17 cellular contexts compared by ENCODE assay signal in genomic region chr2:207224814-207225482, GRCh38. TPM values are rescaled to one million over a fixed set of nuclear protein-coding genes. Genes with fewer than 3 reads are reported as not detected.
DNase-seq lines count a peak whose midpoint lies in the region; ATAC-seq, FAIRE-seq and TF ChIP-seq lines count a peak whose summit lies in the region.
"Had no signal": no experiment of that assay in that cellular context is flagged by ENCODE, and none has a peak within 500 bp of the region (broad histone marks: within the 10 kb centered on the region; RNA-seq: fewer than 3 reads in every experiment).

No MANE protein-coding gene starts in this region.

- FAIRE-seq in GM12891 (lab: Jason Lieb, UNC) (no peak), H1 (lab: Jason Lieb, UNC) (no peak)

- H3K4me1 ChIP-seq in IMR-90 (ENCODE audit: control insufficient read depth, insufficient read depth, low read length) (peaks cover 9% of the 10 kb centered on the region), H1 (replicated peaks in 1 of 4; ENCODE audit: control insufficient read depth in 3 of 4, insufficient read depth in 4 of 4, low read length in 3 of 4) (peaks cover 8 to 32% (median 28%) of the 10 kb centered on the region in 4 experiments), mammary epithelial cell (ENCODE audit: insufficient read depth, low read length) (peaks cover 8% of the 10 kb centered on the region)

- H3K56ac ChIP-seq in IMR-90 (ENCODE audit: extremely low read depth, insufficient read depth, low read length): no peak overlapping the region
- no peak overlapping the region for H3K56ac ChIP-seq in H1 (replicated peaks; ENCODE audit: insufficient read length, low read depth, low read length)

- H2BK15ac ChIP-seq in IMR-90 (ENCODE audit: low read depth, low read length): peak overlapping the region; percentile 11; the same call in 1 of the 3 replicates
- H2BK15ac ChIP-seq in H1 (ENCODE audit: low read length): peak overlapping the region; percentile 25; the same call in 1 of the 2 replicates

- POLR2A ChIA-PET in IMR-90 (lab: Charles Lee; ENCODE audit: unreplicated experiment): no interaction called here
- POLR2A ChIA-PET in H1 (lab: Charles Lee; ENCODE audit: partially characterized antibody): interaction anchor here (5.2 kb wide), 1 partner anchor 59 kb away, joined by 31 read pairs; the partner anchor contains the start of gene KLF7

- in situ Hi-C loops in IMR-90 (cut with MboI; ENCODE audit: low sequenced_read_pairs) (no loop called here), mammary epithelial cell (cut with MboI; ENCODE audit: low sequenced_read_pairs in 2 of 2) (no loop called here)

- no peak overlapping the region for H3K4me2 ChIP-seq in IMR-90 (ENCODE audit: low read depth, low read length)
- peak overlapping the region in 1 of 2 experiments; percentile 9; a peak in 1 of 4 replicates for H3K4me2 ChIP-seq in H1 (ENCODE audit: insufficient read depth in 1 of 2, low read depth in 2 of 2, low read length in 2 of 2)
- no peak overlapping the region for H3K4me2 ChIP-seq in mammary epithelial cell (ENCODE audit: insufficient read depth, low read depth, low read length)

- H3K79me1 ChIP-seq in IMR-90 (ENCODE audit: low read depth in 1 of 2, low read length in 2 of 2) (no peaks in the 10 kb centered on the region), H1 (ENCODE audit: low read depth, low read length) (no peaks in the 10 kb centered on the region)

- H3K18ac ChIP-seq in IMR-90 (ENCODE audit: low read depth, low read length) (no peak overlapping the region), H1 (ENCODE audit: extremely low read depth, low read length) (peak overlapping the region; percentile 51; the same call in 1 of the 2 replicates)

- TF ChIP-seq POLR2A in GM12891 (IDR thresholded peaks at IDR 0.05; ENCODE audit: low read depth, low read length): no peak
- no peak for TF ChIP-seq POLR2A in IMR-90 (IDR thresholded peaks at IDR 0.05; ENCODE audit: low read depth, low read length)
- no peak for TF ChIP-seq POLR2A in H1 (IDR thresholded peaks at IDR 0.05; ENCODE audit: control extremely low read depth in 1 of 2, low read depth in 2 of 2, low read length in 2 of 2)

- dilution Hi-C loops in IMR-90 (cut with HindIII; ENCODE audit: low sequenced_read_pairs, unreplicated experiment): no loop called here
- dilution Hi-C loops in mammary epithelial cell (cut with HindIII; ENCODE audit: low sequenced_read_pairs): loop anchor here (5.0 kb wide), 1 partner anchor 58 kb away; the partner anchor contains the start of gene KLF7

- H3K36me3 ChIP-seq in IMR-90 (ENCODE audit: control insufficient read depth, insufficient read depth, low read length) (no peaks in the 10 kb centered on the region), H1 (ENCODE audit: control insufficient read depth in 2 of 4, insufficient read depth in 4 of 4, low read length in 3 of 4) (no peaks in the 10 kb centered on the region), mammary epithelial cell (ENCODE audit: insufficient read depth, low read length) (no peaks in the 10 kb centered on the region)
- H3K36me3 ChIP-seq: lower lobe of right lung, transverse colon, WERI-Rb-1 had no signal

- no peak overlapping the region for H3K27ac ChIP-seq in IMR-90 (ENCODE audit: insufficient read depth, low read length)
- no peak overlapping the region for H3K27ac ChIP-seq in H1 (ENCODE audit: low read depth, low read length)
- H3K27ac ChIP-seq in mammary epithelial cell (ENCODE audit: insufficient read depth, low read depth, low read length): no peak overlapping the region
- H3K27ac ChIP-seq: transverse colon, WERI-Rb-1 had no signal

- TF ChIP-seq CTCF in IMR-90 (conservative IDR thresholded peaks at IDR 0.05; ENCODE audit: low read depth, low read length): no peak
- TF ChIP-seq CTCF in H1 (IDR thresholded peaks at IDR 0.05; ENCODE audit: control extremely low read depth in 1 of 3, insufficient read depth in 1 of 3, low read depth in 1 of 3, low read length in 3 of 3): no peak
- no peak for TF ChIP-seq CTCF in mammary epithelial cell (conservative IDR thresholded peaks at IDR 0.05 in 1 of 2, IDR thresholded peaks at IDR 0.05 in 1 of 2; ENCODE audit: extremely low read depth in 1 of 2, insufficient read depth in 1 of 2, low read depth in 1 of 2, low read length in 2 of 2)

- H2BK12ac ChIP-seq in H1 (ENCODE audit: low read depth, low read length): peak overlapping the region; percentile 72; the same call in 1 of the 2 replicates

- peak overlapping the region; percentile 11; the same call in 1 of the 2 replicates for H3K4ac ChIP-seq in IMR-90 (ENCODE audit: low read depth, low read length)
- no peak overlapping the region for H3K4ac ChIP-seq in H1 (replicated peaks; ENCODE audit: insufficient read length, low read depth, low read length)

- intact Hi-C loops in IMR-90 (cut with micrococcal nuclease) (loop anchor here (5.0 kb wide), 1 partner anchor 43 kb away; no protein-coding TSS in a partner anchor), mammary epithelial cell (cut with micrococcal nuclease) (no loop called here)

- H3K9me1 ChIP-seq in IMR-90 (ENCODE audit: insufficient read depth, low read length): peaks cover 10% of the 10 kb centered on the region

- H4K5ac ChIP-seq in IMR-90 (ENCODE audit: low read depth, low read length) (no peak overlapping the region; the same call in 1 of the 2 replicates), H1 (ENCODE audit: insufficient read length, low read depth, low read length) (no peak overlapping the region)

- no peak overlapping the region for H4K91ac ChIP-seq in IMR-90 (ENCODE audit: insufficient read depth, low read depth, low read length)
- peak overlapping the region; percentile 16 for H4K91ac ChIP-seq in H1 (replicated peaks; ENCODE audit: insufficient read length, low read length)

- H2BK120ac ChIP-seq in IMR-90 (ENCODE audit: low read depth, low read length) (peak overlapping the region; percentile 72; the same call in 1 of the 2 replicates), H1 (replicated peaks; ENCODE audit: low read depth, low read length) (peak overlapping the region; percentile 66)

- H2BK5ac ChIP-seq in IMR-90 (ENCODE audit: low read depth, low read length, poor library complexity, severe bottlenecking) (no peak overlapping the region), H1 (ENCODE audit: low read depth, low read length) (peak overlapping the region; percentile 44; the same call in 1 of the 2 replicates)

- BruUV-seq in IMR-90 (replicated peaks; lab: Mats Ljungman, UMichigan) (no TSS peak), mammary epithelial cell (replicated peaks; lab: Mats Ljungman, UMichigan) (no TSS peak)

- H3K14ac ChIP-seq in IMR-90 (replicated peaks; ENCODE audit: low read depth, low read length) (no peak overlapping the region), H1 (ENCODE audit: insufficient read length) (no peak overlapping the region)

- ATAC-seq in IMR-90 (ENCODE audit: low read depth) (no peak), GM19395 (IDR thresholded peaks at IDR 0.05; ENCODE audit: unreplicated experiment) (no peak)
- ATAC-seq: lower lobe of right lung had no signal

- H2AK5ac ChIP-seq in IMR-90 (ENCODE audit: low read depth, low read length) (peak overlapping the region; percentile 61; the same call in 1 of the 2 replicates), H1 (ENCODE audit: low read depth, low read length) (no peak overlapping the region)

- TF ChIP-seq EP300 in H1 (IDR thresholded peaks at IDR 0.05; ENCODE audit: borderline replicate concordance in 1 of 2, low read depth in 2 of 2, low read length in 2 of 2): no peak

- H4K20me1 ChIP-seq in IMR-90 (ENCODE audit: insufficient read depth, low read length) (no peaks in the 10 kb centered on the region), H1 (replicated peaks in 1 of 2; ENCODE audit: control insufficient read depth in 1 of 2, insufficient read depth in 2 of 2, low read length in 2 of 2) (no peaks in the 10 kb centered on the region), mammary epithelial cell (ENCODE audit: insufficient read depth, low read length) (no peaks in the 10 kb centered on the region)

- H4K8ac ChIP-seq in IMR-90 (ENCODE audit: low read depth in 2 of 2, low read length in 2 of 2): no peak overlapping the region
- no peak overlapping the region for H4K8ac ChIP-seq in H1 (ENCODE audit: extremely low read depth, insufficient read depth, low read length)

- H3K27me3 ChIP-seq in IMR-90 (ENCODE audit: control insufficient read depth, insufficient read depth, low read length) (no peaks in the 10 kb centered on the region), H1 (replicated peaks in 1 of 4; ENCODE audit: control insufficient read depth in 3 of 4, extremely low read depth in 1 of 4, insufficient read depth in 3 of 4, low read length in 3 of 4) (no peaks in the 10 kb centered on the region), mammary epithelial cell (ENCODE audit: insufficient read depth, low read length) (no peaks in the 10 kb centered on the region)
- H3K27me3 ChIP-seq: transverse colon had no signal

- no peak for DNase-seq in GM12891 (ENCODE audit: insufficient read length, low spot score)
- no peak for DNase-seq in IMR-90
- no peak for DNase-seq in H1 (ENCODE audit: low read depth in 1 of 2, low spot score in 2 of 2)
- peak; percentile 58 to 61 for DNase-seq in stimulated activated CD4-positive, alpha-beta T cell treated with anti-CD3 and anti-CD28 coated beads, Interleukin-15, amount 100 ng/mL, for 48 hours (ENCODE audit: low read depth in 2 of 2)
- no peak for DNase-seq in SHP77 (lab: John Stamatoyannopoulos, UW)
- no peak for DNase-seq in mammary epithelial cell
- DNase-seq in kidney glomerular epithelial cell (lab: John Stamatoyannopoulos, UW): no peak
- DNase-seq: activated gamma-delta T cell; DMS53; effector CD8-positive, alpha-beta T cell; Kasumi-1; lower lobe of right lung; NCI-H1436 treated with DMSO at 0.1 percent for 48 hours; NCI-H446 treated with DMSO at 0.1 percent for 48 hours; transverse colon; WERI-Rb-1 had no signal

- WGBS in IMR-90 (ENCODE audit: extremely low coverage in 2 of 2, insufficient read length in 1 of 2), 2 experiments: no CpG with 5 or more reads among the region's 8 CpGs
- 77% methylated on average over 8 of the region's 8 CpGs; no CpG with 5 or more reads in 1 of the 2 experiments for WGBS in H1 (ENCODE audit: extremely low coverage in 1 of 2, insufficient coverage in 1 of 2, insufficient read length in 1 of 2, insufficient replicate concordance in 2 of 2, low coverage in 1 of 2, low lambda C conversion rate in 2 of 2, missing lambda C conversion rate in 1 of 2), 2 experiments
- WGBS in mammary epithelial cell (ENCODE audit: low coverage, missing lambda C conversion rate): 84% methylated on average over 8 of the region's 8 CpGs

- H3K79me2 ChIP-seq in H1 (ENCODE audit: control insufficient read depth in 1 of 2, insufficient read depth in 2 of 2, low read length in 2 of 2) (no peaks in the 10 kb centered on the region), mammary epithelial cell (ENCODE audit: insufficient read depth, low read length) (no peaks in the 10 kb centered on the region)

- no peak overlapping the region for H3K9ac ChIP-seq in IMR-90 (ENCODE audit: low read depth, low read length)
- H3K9ac ChIP-seq in H1 (replicated peaks in 1 of 4; ENCODE audit: extremely low read depth in 1 of 4, low read depth in 3 of 4, low read length in 3 of 4): peak overlapping the region in 1 of 4 experiments; percentile 11; a peak in 2 of 7 replicates
- H3K9ac ChIP-seq in mammary epithelial cell (ENCODE audit: insufficient read depth, low read length): no peak overlapping the region

- TF ChIP-seq RAD21 in IMR-90 (IDR thresholded peaks at IDR 0.05; ENCODE audit: low read length) (no peak), H1 (IDR thresholded peaks at IDR 0.05 in 1 of 2, conservative IDR thresholded peaks at IDR 0.05 in 1 of 2; ENCODE audit: low read depth in 2 of 2, low read length in 2 of 2) (no peak)

- H3K9me3 ChIP-seq in IMR-90 (ENCODE audit: control insufficient read depth, insufficient read depth, low read length): no peaks in the 10 kb centered on the region
- no peaks in the 10 kb centered on the region for H3K9me3 ChIP-seq in H1 (ENCODE audit: insufficient read depth in 2 of 2, low read depth in 1 of 2, low read length in 1 of 2)
- no peaks in the 10 kb centered on the region for H3K9me3 ChIP-seq in mammary epithelial cell (replicated peaks; ENCODE audit: insufficient read depth, low read length)
- H3K9me3 ChIP-seq: lower lobe of right lung, transverse colon had no signal

- H3K4me3 ChIP-seq in IMR-90 (ENCODE audit: insufficient read depth, low read depth, low read length) (no peak overlapping the region), H1 (ENCODE audit: extremely low read depth in 1 of 4, insufficient read depth in 2 of 4, low read depth in 3 of 4, low read length in 4 of 4) (0 out of 8 replicates have a peak overlapping the region, but pooled peaks of 1 of the 4 experiments have one; percentile 1), mammary epithelial cell (replicated peaks in 1 of 3; ENCODE audit: insufficient read depth in 1 of 3, low read depth in 2 of 3, low read length in 3 of 3) (no peak overlapping the region)
- H3K4me3 ChIP-seq: lower lobe of right lung, transverse colon had no signal

- H3K23ac ChIP-seq in IMR-90 (ENCODE audit: low read depth, low read length) (no peak overlapping the region), H1 (ENCODE audit: insufficient read length) (no peak overlapping the region)

- H2AFZ ChIP-seq in IMR-90 (replicated peaks; ENCODE audit: low read length, poor library complexity) (no peak overlapping the region), H1 (ENCODE audit: low read length) (peak overlapping the region; percentile 28; the same call in 1 of the 2 replicates), mammary epithelial cell (ENCODE audit: low read depth, low read length) (no peak overlapping the region)

- H3K23me2 ChIP-seq in H1 (ENCODE audit: low read depth, low read length): no peaks in the 10 kb centered on the region; the same call in 1 of the 2 replicates

- no peak overlapping the region for H2AK9ac ChIP-seq in IMR-90 (replicated peaks; ENCODE audit: low read depth, low read length, poor library complexity)

- no peak overlapping the region for H2BK20ac ChIP-seq in IMR-90 (ENCODE audit: low read depth, low read length)
- peak overlapping the region; percentile 96 for H2BK20ac ChIP-seq in H1 (ENCODE audit: low read length)

- CTCF ChIA-PET in IMR-90 (lab: Yijun Ruan, JAX) (no interaction called here), H1 (lab: Charles Lee; ENCODE audit: partially characterized antibody) (interaction anchor here (1.0 to 1.4 kb wide), 3 partner anchors 52 to 249 kb away, joined by 3 to 6 read pairs (median 3); no protein-coding TSS in a partner anchor), mammary epithelial cell (lab: Charles Lee; ENCODE audit: low non-redundant PET) (no interaction called here)

RNA-seq across cellular contexts. Expression of gene KLF7, which starts 59.2 kb away (rescaled TPM):
- polyA plus RNA-seq in GM12891 (2012; ENCODE audit: low read depth, missing spikeins): 6.7 TPM
- total RNA-seq in IMR-90 (2012; rRNA removed) (25.3 and 28.5 TPM in 2 replicates), mammary epithelial cell (10 to 100 TPM; 41.3 to 81.5 TPM)
- polyA plus RNA-seq in IMR-90 (2012; rRNA removed) (23.1 and 24.1 TPM in 2 replicates), H1 (2011; rRNA removed) (9.6 and 19.3 TPM in 2 replicates), mammary epithelial cell (32.7 TPM)
- polyA plus RNA-seq in IMR-90 (2012; cell fraction: cytosol; rRNA removed): 5.1 and 8.5 TPM in 2 replicates
- 33.0 and 75.4 TPM in 2 replicates for polyA plus RNA-seq in IMR-90 (2012; cell fraction: nucleus; rRNA removed; ENCODE audit: low replicate concordance)
- 21.3 and 23.3 TPM in 2 replicates for total RNA-seq in H1 (2021; fragmentation: NEBNext Ultra II Directional; extraction: Animal tissue kit (Norgen Biotek cat#: 25700))
- polyA plus RNA-seq in H1 (2011; cell fraction: cytosol; rRNA removed): 11.3 TPM
- 28.7 TPM for polyA plus RNA-seq in H1 (2011; cell fraction: nucleus; rRNA removed)
- polyA plus RNA-seq in H1 (2012, experiment 1 of 2): 7.7 to 13.3 TPM (median 12.2 TPM) in 4 replicates
- polyA plus RNA-seq in H1 (2012, experiment 2 of 2): 1.4 TPM
- 16.1 TPM for polyA plus RNA-seq in H1 (2013, experiment 1 of 2)
- 16.9 TPM for polyA plus RNA-seq in H1 (2013, experiment 2 of 2)
- 21.9 and 35.0 TPM in 2 replicates for polyA minus RNA-seq in H1 (2011; rRNA and poly(A)+ RNA removed)
- polyA minus RNA-seq in H1 (2011; cell fraction: cytosol; rRNA and poly(A)+ RNA removed): 13.7 TPM
- 37.5 TPM for polyA minus RNA-seq in H1 (2011; cell fraction: nucleus; rRNA and poly(A)+ RNA removed)
- 90.2 TPM for polyA minus RNA-seq in mammary epithelial cell

Comparison
In these comparisons a context has a peak if more than half of its experiments do, and no peak if none do; other contexts are left out.
1. DNase-seq: peak in stimulated activated CD4-positive, alpha-beta T cell treated with anti-CD3 and anti-CD28 coated beads, Interleukin-15, amount 100 ng/mL, for 48 hours (2 of 2); none in GM12891 (single experiment), IMR-90 (single experiment), H1 (0 of 2), SHP77 (0 of 2), mammary epithelial cell (single experiment) and kidney glomerular epithelial cell (single experiment).